1 cellular context compared by ENCODE assay signal in the genomic region with DNA sequence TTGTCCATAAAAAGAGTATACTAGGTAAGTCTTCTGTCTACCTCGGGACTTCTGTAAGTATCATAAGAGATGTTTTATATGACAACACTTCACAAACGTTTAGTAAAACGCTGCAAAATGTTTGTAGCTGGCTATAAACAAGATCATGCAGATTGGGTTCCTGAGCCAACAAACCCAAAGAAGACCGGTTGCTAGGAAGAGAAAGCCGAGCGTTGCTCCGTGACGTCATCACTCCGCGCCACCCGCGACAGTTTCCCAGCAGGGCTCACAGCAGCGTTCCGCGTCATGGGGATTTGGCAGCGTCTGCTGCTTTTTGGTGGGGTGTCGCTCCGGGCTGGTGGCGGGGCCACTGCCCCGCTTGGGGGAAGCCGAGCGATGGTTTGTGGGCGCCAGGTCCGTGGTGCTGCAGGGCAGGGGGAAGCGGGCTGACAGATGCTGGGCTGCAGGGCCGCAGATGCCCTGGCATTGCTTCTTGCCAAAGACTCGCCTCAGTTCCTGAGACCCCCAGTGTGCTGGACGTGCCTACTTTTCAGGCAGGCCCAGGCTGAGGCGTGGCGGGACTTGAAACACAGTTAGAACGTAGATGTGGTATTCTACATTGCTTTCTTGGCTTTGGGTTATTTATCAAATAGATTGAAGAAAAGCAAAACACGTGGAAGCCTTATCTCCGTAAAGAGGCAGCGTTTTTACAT.
TF ChIP-seq lines count a peak whose summit lies in the region.

A gene with protein sequence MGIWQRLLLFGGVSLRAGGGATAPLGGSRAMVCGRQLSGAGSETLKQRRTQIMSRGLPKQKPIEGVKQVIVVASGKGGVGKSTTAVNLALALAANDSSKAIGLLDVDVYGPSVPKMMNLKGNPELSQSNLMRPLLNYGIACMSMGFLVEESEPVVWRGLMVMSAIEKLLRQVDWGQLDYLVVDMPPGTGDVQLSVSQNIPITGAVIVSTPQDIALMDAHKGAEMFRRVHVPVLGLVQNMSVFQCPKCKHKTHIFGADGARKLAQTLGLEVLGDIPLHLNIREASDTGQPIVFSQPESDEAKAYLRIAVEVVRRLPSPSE (plus strand): TSS at position 250 of the 692 bp plus-strand sequence. CDS start 36 bp downstream, at position 286.

TF ChIP-seq in H1, 55 proteins besides CTCF, POLR2A, EP300 and RAD21:
- TF ChIP-seq BACH1 (IDR thresholded peaks at IDR 0.05; ENCODE audit: low read length) (no peak), TEAD4 (IDR thresholded peaks at IDR 0.05; ENCODE audit: low read depth, low read length) (no peak), ZNF274 (IDR thresholded peaks at IDR 0.05; ENCODE audit: borderline replicate concordance, extremely low read depth, low read length) (no peak), HDAC2 (IDR thresholded peaks at IDR 0.05; ENCODE audit: borderline replicate concordance in 1 of 2, low read depth in 2 of 2, low read length in 2 of 2) (no peak), SUZ12 (IDR thresholded peaks at IDR 0.05; ENCODE audit: low read length) (no peak), CBX5 (IDR thresholded peaks at IDR 0.05; ENCODE audit: low read depth, low read length) (no peak), SP2 (IDR thresholded peaks at IDR 0.05; ENCODE audit: low read length) (no peak), SIN3A (conservative IDR thresholded peaks at IDR 0.05 in 1 of 2, IDR thresholded peaks at IDR 0.05 in 1 of 2; ENCODE audit: low read depth in 1 of 2, low read length in 2 of 2) (peak; percentile 46 to 85; a peak in 2 of 4 replicates), TBP (IDR thresholded peaks at IDR 0.05; ENCODE audit: low read depth, low read length) (peak; percentile 23; the same call in 1 of the 2 replicates), SIX5 (IDR thresholded peaks at IDR 0.05; ENCODE audit: low read depth, low read length) (no peak), PHF8 (conservative IDR thresholded peaks at IDR 0.05; ENCODE audit: low read depth, low read length) (peak; percentile 74; the same call in 1 of the 2 replicates), CHD1 (IDR thresholded peaks at IDR 0.05; ENCODE audit: low read depth, low read length) (no peak), RFX5 (IDR thresholded peaks at IDR 0.05; ENCODE audit: borderline replicate concordance, low read depth, low read length) (peak; percentile 73; the same call in 1 of the 2 replicates), YY1 (IDR thresholded peaks at IDR 0.05; ENCODE audit: low read depth, low read length) (0 out of 2 replicates have a peak, but pooled peaks have one; percentile 34), TAF1 (IDR thresholded peaks at IDR 0.05; ENCODE audit: low read depth, low read length) (peak; percentile 59), ASH2L (IDR thresholded peaks at IDR 0.05; ENCODE audit: low read length) (peak; percentile 53), BRCA1 (IDR thresholded peaks at IDR 0.05; ENCODE audit: low read depth, low read length) (no peak), GABPA (IDR thresholded peaks at IDR 0.05; ENCODE audit: borderline replicate concordance, insufficient read depth, low read length) (no peak), CBX8 (IDR thresholded peaks at IDR 0.05; ENCODE audit: borderline replicate concordance, low read depth, low read length) (no peak), KDM5A (IDR thresholded peaks at IDR 0.05; ENCODE audit: low read length) (0 out of 2 replicates have a peak, but pooled peaks have one; percentile 19), JUND (IDR thresholded peaks at IDR 0.05; ENCODE audit: low read length) (peak; percentile 79; the same call in 1 of the 2 replicates), CTBP2 (IDR thresholded peaks at IDR 0.05; ENCODE audit: borderline replicate concordance, insufficient read depth, insufficient read length, low read length) (no peak), TCF12 (IDR thresholded peaks at IDR 0.05; ENCODE audit: low read depth, low read length) (no peak), CHD7 (IDR thresholded peaks at IDR 0.05; ENCODE audit: insufficient replicate concordance, low read length) (no peak), RNF2 (IDR thresholded peaks at IDR 0.05; ENCODE audit: borderline replicate concordance, low read depth, low read length, missing control alignments, poor library complexity, severe bottlenecking) (no peak), MAFK (IDR thresholded peaks at IDR 0.05; ENCODE audit: low read depth, low read length) (no peak), CREB1 (IDR thresholded peaks at IDR 0.05) (peak; percentile 97), SP4 (IDR thresholded peaks at IDR 0.05; ENCODE audit: low read length) (no peak), SAP30 (IDR thresholded peaks at IDR 0.05; ENCODE audit: insufficient read depth, insufficient replicate concordance, low read length) (no peak), POU5F1 (IDR thresholded peaks at IDR 0.05; ENCODE audit: low read depth, low read length) (no peak), KDM4A (IDR thresholded peaks at IDR 0.05; ENCODE audit: low read depth, low read length, severe bottlenecking) (peak; percentile 81), RBBP5 (IDR thresholded peaks at IDR 0.05; ENCODE audit: borderline replicate concordance, low read depth, low read length) (0 out of 2 replicates have a peak, but pooled peaks have one; percentile 29), NANOG (IDR thresholded peaks at IDR 0.05; ENCODE audit: insufficient read depth, low read depth, low read length, poor library complexity, severe bottlenecking) (no peak), POLR2AphosphoS5 (IDR thresholded peaks at IDR 0.05; ENCODE audit: low read depth, low read length) (peak; percentile 52; the same call in 1 of the 2 replicates), SP1 (IDR thresholded peaks at IDR 0.05; ENCODE audit: low read depth, low read length) (no peak)
- TF ChIP-seq, protein P1, sequence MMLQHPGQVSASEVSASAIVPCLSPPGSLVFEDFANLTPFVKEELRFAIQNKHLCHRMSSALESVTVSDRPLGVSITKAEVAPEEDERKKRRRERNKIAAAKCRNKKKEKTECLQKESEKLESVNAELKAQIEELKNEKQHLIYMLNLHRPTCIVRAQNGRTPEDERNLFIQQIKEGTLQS (IDR thresholded peaks at IDR 0.05; ENCODE audit: insufficient read depth, low read depth, low read length): 0 out of 2 replicates have a peak, but pooled peaks have one; percentile 42
- TF ChIP-seq, protein P2, sequence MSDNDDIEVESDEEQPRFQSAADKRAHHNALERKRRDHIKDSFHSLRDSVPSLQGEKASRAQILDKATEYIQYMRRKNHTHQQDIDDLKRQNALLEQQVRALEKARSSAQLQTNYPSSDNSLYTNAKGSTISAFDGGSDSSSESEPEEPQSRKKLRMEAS (IDR thresholded peaks at IDR 0.05): no peak
